In the genomic region with DNA sequence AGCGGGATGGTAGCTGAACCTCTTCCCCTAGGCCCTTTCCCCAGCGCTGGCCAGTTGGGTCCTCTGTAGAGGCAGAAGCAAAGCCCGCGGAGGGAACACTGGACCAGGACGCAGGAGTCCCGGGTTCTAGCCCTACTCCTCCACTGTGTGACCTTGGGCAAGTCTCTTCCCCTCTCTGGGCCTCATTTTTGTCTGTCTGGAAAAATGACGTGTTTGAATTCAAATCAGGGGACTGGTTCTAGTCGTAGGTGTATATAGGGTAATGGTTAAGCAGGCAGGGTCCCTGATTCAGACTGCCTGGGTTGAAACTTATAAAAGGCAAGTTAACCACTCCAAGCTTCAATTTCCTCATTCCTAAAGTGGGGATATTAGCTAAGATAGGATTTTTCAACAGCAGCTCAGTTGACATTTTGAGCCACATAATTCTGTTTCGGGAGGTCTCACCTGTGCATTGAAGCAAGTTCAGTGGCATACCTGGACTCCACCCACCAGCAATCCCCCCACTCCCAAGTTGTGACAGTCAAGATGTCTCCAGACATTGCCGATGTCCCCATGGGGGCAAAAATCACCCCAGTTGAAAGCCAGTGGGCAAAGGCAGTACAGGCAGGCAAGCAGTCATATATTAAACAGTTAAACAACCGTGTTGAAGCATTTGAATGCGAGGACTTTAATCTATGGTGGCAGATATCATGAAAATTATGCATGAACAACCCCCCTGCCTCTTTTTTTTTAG, we compare ENCODE assay signal across 1 cellular context.
TF ChIP-seq lines count a peak whose summit lies in the region.

No MANE protein-coding gene starts in this region.

TF ChIP-seq in SK-N-SH treated with all-trans-retinoic acid at 6 μM for 48 hours, 23 proteins besides CTCF, POLR2A, EP300 and RAD21 (continued from another document):
- no peak for TF ChIP-seq ARNTL (CRISPR knock-in tag; IDR thresholded peaks at IDR 0.05; ENCODE audit: borderline replicate concordance, low read depth)
- no peak for TF ChIP-seq BACH2 (CRISPR knock-in tag; IDR thresholded peaks at IDR 0.05; ENCODE audit: borderline replicate concordance)
- no peak for TF ChIP-seq ZFP30 (CRISPR knock-in tag; IDR thresholded peaks at IDR 0.05)
- TF ChIP-seq ZNF70 (CRISPR knock-in tag; IDR thresholded peaks at IDR 0.05), result no peak
- no peak for TF ChIP-seq RARB (CRISPR knock-in tag; IDR thresholded peaks at IDR 0.05)
- TF ChIP-seq ZFP3 (CRISPR knock-in tag; IDR thresholded peaks at IDR 0.05), result no peak
- TF ChIP-seq ZNF565 (CRISPR knock-in tag; conservative IDR thresholded peaks at IDR 0.05; ENCODE audit: low read depth), result no peak
- no peak for TF ChIP-seq PPARA (CRISPR knock-in tag; IDR thresholded peaks at IDR 0.05; ENCODE audit: borderline replicate concordance)
- TF ChIP-seq, protein P1, sequence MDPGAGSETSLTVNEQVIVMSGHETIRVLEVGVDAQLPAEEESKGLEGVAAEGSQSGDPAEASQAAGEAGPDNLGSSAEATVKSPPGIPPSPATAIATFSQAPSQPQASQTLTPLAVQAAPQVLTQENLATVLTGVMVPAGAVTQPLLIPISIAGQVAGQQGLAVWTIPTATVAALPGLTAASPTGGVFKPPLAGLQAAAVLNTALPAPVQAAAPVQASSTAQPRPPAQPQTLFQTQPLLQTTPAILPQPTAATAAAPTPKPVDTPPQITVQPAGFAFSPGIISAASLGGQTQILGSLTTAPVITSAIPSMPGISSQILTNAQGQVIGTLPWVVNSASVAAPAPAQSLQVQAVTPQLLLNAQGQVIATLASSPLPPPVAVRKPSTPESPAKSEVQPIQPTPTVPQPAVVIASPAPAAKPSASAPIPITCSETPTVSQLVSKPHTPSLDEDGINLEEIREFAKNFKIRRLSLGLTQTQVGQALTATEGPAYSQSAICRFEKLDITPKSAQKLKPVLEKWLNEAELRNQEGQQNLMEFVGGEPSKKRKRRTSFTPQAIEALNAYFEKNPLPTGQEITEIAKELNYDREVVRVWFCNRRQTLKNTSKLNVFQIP (CRISPR knock-in tag; IDR thresholded peaks at IDR 0.05; ENCODE audit: borderline replicate concordance, low read depth), result no peak
